In the genomic region with DNA sequence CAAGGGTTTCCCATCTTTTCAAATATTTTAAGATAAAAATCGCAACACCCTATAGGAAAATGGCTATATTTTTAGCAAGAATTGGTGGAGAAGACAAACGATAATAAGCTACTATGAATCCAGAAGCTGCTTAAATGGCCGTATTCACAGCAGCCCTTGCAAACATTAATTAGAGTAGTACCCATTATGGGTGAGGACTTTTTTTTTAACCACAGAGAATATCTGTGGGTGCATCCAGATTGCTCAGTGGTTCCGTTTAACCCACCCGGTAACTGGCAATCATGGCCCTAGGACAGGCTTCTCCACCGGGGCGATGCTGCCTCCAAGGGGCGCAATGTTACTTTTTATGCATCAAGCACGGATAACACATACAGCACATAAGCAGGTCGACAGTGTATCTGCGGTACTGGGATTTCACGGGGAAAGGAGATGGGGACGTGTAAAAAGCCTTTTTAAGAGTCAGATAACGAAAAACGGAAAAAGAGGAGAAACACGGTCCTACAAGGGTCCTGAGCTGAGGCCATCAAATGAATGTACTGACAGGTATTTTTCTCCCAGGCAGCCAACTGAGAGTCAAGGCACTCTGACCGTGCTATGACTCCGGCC, we compare ENCODE assay signal across 8 cellular contexts. TPM values are rescaled to one million over a fixed set of nuclear protein-coding genes. Genes with fewer than 3 reads are reported as not detected.
DNase-seq lines count a peak whose midpoint lies in the region; ATAC-seq lines count a peak whose summit lies in the region.

No MANE protein-coding gene starts in this region.

- H3K9ac ChIP-seq in skeletal muscle satellite cell (ENCODE audit: low read depth, low read length), result no peak overlapping the region

- POLR2A ChIA-PET in activated CD4-positive, alpha-beta T cell treated with anti-CD3 and anti-CD28 coated beads for 36 hours (lab: Charles Lee), result no interaction called here

- CTCF ChIA-PET in activated CD4-positive, alpha-beta T cell treated with anti-CD3 and anti-CD28 coated beads for 36 hours (lab: Charles Lee), result interaction anchor here (0.6 to 11.1 kb wide), 16 partner anchors 11 to 939 kb away, joined by 3 to 168 read pairs (median 4); no protein-coding TSS in a partner anchor

- peak; percentile 48 for ATAC-seq in activated CD4-positive, alpha-beta T cell treated with anti-CD3 and anti-CD28 coated beads for 36 hours
- no peak for ATAC-seq in GM21367 (IDR thresholded peaks at IDR 0.05; ENCODE audit: unreplicated experiment)
- no peak for ATAC-seq in GM19395 (IDR thresholded peaks at IDR 0.05; ENCODE audit: unreplicated experiment)

- no peaks in the 10 kb centered on the region for H3K36me3 Mint-ChIP-seq in activated CD4-positive, alpha-beta T cell treated with anti-CD3 and anti-CD28 coated beads for 36 hours (ENCODE audit: low read depth)

- H3K9me3 ChIP-seq in iPS-18c (ENCODE audit: control insufficient read depth, insufficient read depth, low read length) (no peaks in the 10 kb centered on the region), skeletal muscle satellite cell (replicated peaks; ENCODE audit: low read length) (no peaks in the 10 kb centered on the region)

- peaks cover 43% of the 10 kb centered on the region for H3K27me3 Mint-ChIP-seq in activated CD4-positive, alpha-beta T cell treated with anti-CD3 and anti-CD28 coated beads for 36 hours

- DNase-seq in activated CD4-positive, alpha-beta T cell treated with anti-CD3 and anti-CD28 coated beads for 36 hours, result peak; percentile 61
- no peak for DNase-seq in activated CD4-positive, alpha-beta T cell treated with anti-CD3 and anti-CD28 coated beads, Interleukin-2, amount 50 U/mL, for 4 hours
- DNase-seq in NCI-H524 treated with DMSO at 0.1 percent for 48 hours (lab: John Stamatoyannopoulos, UW) (peak; percentile 20), amniotic epithelial cell (ENCODE audit: low read depth) (peak; percentile 12)

- no peaks in the 10 kb centered on the region for H3K9me3 Mint-ChIP-seq in activated CD4-positive, alpha-beta T cell treated with anti-CD3 and anti-CD28 coated beads for 36 hours (ENCODE audit: low read depth)

- H3K4me1 Mint-ChIP-seq in activated CD4-positive, alpha-beta T cell treated with anti-CD3 and anti-CD28 coated beads for 36 hours, result peaks cover 23% of the 10 kb centered on the region

- H3K4me2 ChIP-seq in skeletal muscle satellite cell (ENCODE audit: low read length), result peak overlapping the region; percentile 96

- intact Hi-C loops in activated CD4-positive, alpha-beta T cell treated with anti-CD3 and anti-CD28 coated beads for 36 hours (cut with DNase I, micrococcal nuclease), result loop anchor here (5.0 kb wide), 3 partner anchors 93 to 332 kb away; no protein-coding TSS in a partner anchor

- no peak overlapping the region for H3K27ac Mint-ChIP-seq in activated CD4-positive, alpha-beta T cell treated with anti-CD3 and anti-CD28 coated beads for 36 hours

- H3K27me3 ChIP-seq in skeletal muscle satellite cell (ENCODE audit: control insufficient read depth, insufficient read depth, low read length), result peaks cover 63% of the 10 kb centered on the region

- H3K4me3 Mint-ChIP-seq in activated CD4-positive, alpha-beta T cell treated with anti-CD3 and anti-CD28 coated beads for 36 hours, result peak overlapping the region; percentile 59

- no peaks in the 10 kb centered on the region for H3K36me3 ChIP-seq in skeletal muscle satellite cell (ENCODE audit: insufficient read depth, low read length)

- H3K4me3 ChIP-seq in iPS-18c (ENCODE audit: insufficient read depth, low read depth, low read length), result peak overlapping the region; percentile 63
- H3K4me3 ChIP-seq in skeletal muscle satellite cell (ENCODE audit: low read length), result peak overlapping the region; percentile 73

- H3K4me1 ChIP-seq in skeletal muscle satellite cell (ENCODE audit: control insufficient read depth, insufficient read depth, low read length), result peaks cover 6% of the 10 kb centered on the region

RNA-seq across cellular contexts. Expression of gene TMEM266, which starts 1.0 kb away (rescaled TPM):
- not detected for total RNA-seq in activated CD4-positive, alpha-beta T cell treated with anti-CD3 and anti-CD28 coated beads for 36 hours
- total RNA-seq in skeletal muscle satellite cell (2012; rRNA removed), result 0.25 TPM in 1 of 2 replicates, not detected in the other

RNA-seq across cellular contexts. Expression of gene NRG4, which starts 46.6 kb away (rescaled TPM):
- total RNA-seq in activated CD4-positive, alpha-beta T cell treated with anti-CD3 and anti-CD28 coated beads for 36 hours, result not detected
- total RNA-seq in skeletal muscle satellite cell (2012; rRNA removed), result not detected in 2 replicates

Comparison
In these comparisons a context has a peak if more than half of its experiments do, and no peak if none do; other contexts are left out.
1. DNase-seq: peak in activated CD4-positive, alpha-beta T cell treated with anti-CD3 and anti-CD28 coated beads for 36 hours (single experiment), NCI-H524 treated with DMSO at 0.1 percent for 48 hours (single experiment) and amniotic epithelial cell (single experiment); none in activated CD4-positive, alpha-beta T cell treated with anti-CD3 and anti-CD28 coated beads, Interleukin-2, amount 50 U/mL, for 4 hours (0 of 2).